In genomic region chr22:49517721-49518120, GRCh38 we compare ENCODE assay signal across 19 cellular contexts.
"Had no signal": no experiment of that assay in that cellular context is flagged by ENCODE, and none has a peak within 500 bp of the region (broad histone marks: within the 10 kb centered on the region; RNA-seq: fewer than 3 reads in every experiment).

No MANE protein-coding gene starts in this region.

- H3K9me3 ChIP-seq: gastrocnemius medialis, mucosa of descending colon, testis, upper lobe of right lung, vagina had no signal

- H3K27ac ChIP-seq: gastrocnemius medialis, heart right ventricle, sigmoid colon, skin epidermis, testis, tibial nerve, upper lobe of right lung, vagina had no signal

- ATAC-seq: esophagus mucosa; gastrocnemius medialis; heart right ventricle; left ventricle myocardium superior; mucosa of descending colon; naive thymus-derived CD8-positive, alpha-beta T cell; stimulated activated naive B cell treated with anti-CD40 and anti-IgM and Interleukin-4, amounts not matched to agents 10 μg/mL and 1 μg/mL and 100 μg/mL, for 72 hours; stimulated activated naive CD8-positive, alpha-beta T cell treated with anti-CD3 and anti-CD28 coated beads, Interleukin-15, amount 100 ng/mL, for 72 hours had no signal

- DNase-seq: effector memory CD4-positive, alpha-beta T cell; gastrocnemius medialis; heart right ventricle; hypothalamus; left ventricle myocardium superior; mucosa of descending colon; occipital lobe; sigmoid colon; stimulated activated CD4-positive, alpha-beta T cell treated with anti-CD3 and anti-CD28 coated beads, Interleukin-2, amount 100 ng/mL, for 24 hours; stimulated activated CD4-positive, alpha-beta T cell treated with anti-CD3 and anti-CD28 coated beads, Interleukin-4, amount 100 ng/mL, for 4 hours; stimulated activated naive B cell treated with anti-CD40 and anti-IgM and Interleukin-4, amounts not matched to agents 10 μg/mL and 1 μg/mL and 100 μg/mL, for 72 hours; stimulated activated naive CD8-positive, alpha-beta T cell treated with anti-CD3 and anti-CD28 coated beads, Interleukin-15, amount 100 ng/mL, for 72 hours; testis; upper lobe of right lung had no signal

- H3K27me3 ChIP-seq: testis, tibial nerve, upper lobe of right lung, vagina had no signal

- H3K4me1 ChIP-seq: gastrocnemius medialis, heart right ventricle, sigmoid colon, testis, tibial nerve, upper lobe of right lung, vagina had no signal

- H3K36me3 ChIP-seq: gastrocnemius medialis, heart right ventricle, sigmoid colon, tibial nerve, upper lobe of right lung, vagina had no signal

- H3K4me3 ChIP-seq: gastrocnemius medialis, heart right ventricle, mucosa of descending colon, sigmoid colon, skin epidermis, testis, tibial nerve, upper lobe of right lung, vagina had no signal
